8 cellular contexts compared by ENCODE assay signal in the genomic region with DNA sequence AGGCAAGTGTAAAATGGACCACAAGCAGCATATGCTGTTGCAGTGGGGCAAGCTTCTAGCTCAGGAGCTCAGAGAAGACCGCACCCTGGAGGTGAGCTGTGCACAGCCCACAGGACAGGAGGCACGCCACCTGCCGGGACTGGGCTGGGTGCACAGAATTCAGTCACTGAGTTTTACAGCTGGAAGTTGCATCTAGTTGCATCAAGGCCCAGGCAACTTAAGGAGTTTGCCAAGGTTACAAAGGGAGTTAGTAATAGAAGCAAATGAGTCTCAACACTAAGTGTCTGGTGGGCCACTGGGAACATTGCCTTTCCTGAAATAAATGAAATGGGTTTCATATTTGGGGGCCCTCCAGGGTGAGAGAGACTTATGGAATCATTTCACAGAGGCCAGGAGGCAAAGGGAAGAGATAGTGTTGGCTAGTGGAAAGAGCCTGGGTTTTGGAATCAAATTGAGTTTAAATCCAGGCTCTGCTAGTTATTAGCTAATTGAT. TPM values are rescaled to one million over a fixed set of nuclear protein-coding genes. Genes with fewer than 3 reads are reported as not detected.
A peak's percentile ranks its signal among the peaks of the same experiment; 100 is the strongest.
DNase-seq lines count a peak whose midpoint lies in the region; ATAC-seq and TF ChIP-seq lines count a peak whose summit lies in the region.

No MANE protein-coding gene starts in this region.

- ATAC-seq in GM18861 (IDR thresholded peaks at IDR 0.05; ENCODE audit: unreplicated experiment): peak; percentile 50
- peak; percentile 55 for ATAC-seq in HG03039 (IDR thresholded peaks at IDR 0.05; ENCODE audit: unreplicated experiment)

- H3K27me3 ChIP-seq in ACC112 (ENCODE audit: insufficient read depth, low read length): no peaks in the 10 kb centered on the region
- H3K27me3 ChIP-seq in hepatocyte: no peaks in the 10 kb centered on the region

- no peaks in the 10 kb centered on the region for H4K20me1 ChIP-seq in hepatocyte (ENCODE audit: insufficient read depth, poor library complexity, severe bottlenecking)

- H3K9me2 ChIP-seq in hepatocyte (replicated peaks; ENCODE audit: insufficient read depth): no peaks in the 10 kb centered on the region

- H3K36me3 ChIP-seq in ACC112 (ENCODE audit: insufficient read depth, low read length) (no peaks in the 10 kb centered on the region), SK-N-MC (ENCODE audit: insufficient read depth, low read length) (no peaks in the 10 kb centered on the region), hepatocyte (replicated peaks; ENCODE audit: insufficient read depth, low read depth) (no peaks in the 10 kb centered on the region)

- H3K27ac ChIP-seq in ACC112 (ENCODE audit: low read depth, low read length) (peak overlapping the region; percentile 96), SK-N-MC (peak overlapping the region; percentile 63), hepatocyte (peak overlapping the region; percentile 70)

- H3K4me1 ChIP-seq in ACC112 (ENCODE audit: control insufficient read depth, insufficient read depth, low read length, unreplicated experiment): peaks cover 49% of the 10 kb centered on the region
- H3K4me1 ChIP-seq in hepatocyte (ENCODE audit: insufficient read depth): peaks cover 15% of the 10 kb centered on the region

- H3K79me2 ChIP-seq in ACC112 (ENCODE audit: control insufficient read depth, insufficient read depth, low read length, unreplicated experiment) (no peaks in the 10 kb centered on the region), hepatocyte (no peaks in the 10 kb centered on the region)

- H2AFZ ChIP-seq in ACC112 (ENCODE audit: low read length, unreplicated experiment) (peak overlapping the region; percentile 15), hepatocyte (no peak overlapping the region)

- no peaks in the 10 kb centered on the region for H3K9me3 ChIP-seq in SK-N-MC (ENCODE audit: low read depth, low read length)
- H3K9me3 ChIP-seq in hepatocyte (ENCODE audit: low read depth): no peaks in the 10 kb centered on the region

- H3K9ac ChIP-seq in SK-N-MC (ENCODE audit: insufficient read length): no peak overlapping the region

- H3K4me2 ChIP-seq in hepatocyte: no peak overlapping the region

- TF ChIP-seq CTCF in hepatocyte (IDR thresholded peaks at IDR 0.05; ENCODE audit: poor library complexity): no peak

- H3K4me3 ChIP-seq in ACC112 (ENCODE audit: low read depth, low read length): no peak overlapping the region
- H3K4me3 ChIP-seq in SK-N-MC: no peak overlapping the region
- H3K4me3 ChIP-seq in hepatocyte: no peak overlapping the region

- WGBS in hepatocyte (ENCODE audit: low lambda C conversion rate, missing lambda C conversion rate): 73% methylated on average over 3 of the region's 3 CpGs

- DNase-seq in SK-N-MC (ENCODE audit: low read depth, low spot score) (no peak), hepatocyte (ENCODE audit: low spot score) (peak; percentile 45), activated gamma-delta T cell treated with Interleukin-2 at 50 U/mL for 16 hours (no peak), NCI-H1092 treated with DMSO at 0.1 percent for 48 hours (lab: John Stamatoyannopoulos, UW) (no peak), middle frontal gyrus (ENCODE audit: extremely low spot score, low spot score) (no peak)

RNA-seq across cellular contexts. Expression of gene TIMP4, which starts 36.0 kb away (rescaled TPM):
- total RNA-seq in hepatocyte: 4.7 and 5.5 TPM in 2 replicates
- polyA plus RNA-seq in hepatocyte: 4.7 and 5.4 TPM in 2 replicates
